ENCODE assay signal across 26 cellular contexts in the genomic region with DNA sequence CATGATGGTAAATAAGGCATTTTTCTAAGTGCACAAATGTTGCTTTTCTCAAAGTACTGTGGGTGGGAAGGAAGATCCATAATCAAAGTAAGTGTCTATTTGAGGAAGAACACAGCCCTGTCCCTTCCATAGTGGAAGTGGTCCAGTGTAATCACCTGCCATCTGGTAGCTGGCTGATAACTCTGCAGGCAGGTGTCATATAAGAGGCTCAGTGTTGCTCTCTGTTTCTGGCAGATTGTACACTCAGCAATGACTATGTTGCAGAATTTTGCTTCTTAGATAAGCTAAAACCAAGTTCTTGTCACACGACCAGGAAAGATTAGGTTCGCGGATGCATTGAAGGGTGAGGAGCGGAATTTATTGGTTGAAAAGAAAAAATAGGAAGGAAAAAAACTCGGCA. TPM values are rescaled to one million over a fixed set of nuclear protein-coding genes. Genes with fewer than 3 reads are reported as not detected.
DNase-seq lines count a peak whose midpoint lies in the region; ATAC-seq, FAIRE-seq and TF ChIP-seq lines count a peak whose summit lies in the region.
"Had no signal": no experiment of that assay in that cellular context is flagged by ENCODE, and none has a peak within 500 bp of the region (broad histone marks: within the 10 kb centered on the region; RNA-seq: fewer than 3 reads in every experiment).

No MANE protein-coding gene starts in this region.

- H3K4me3 Mint-ChIP-seq in astrocyte (ENCODE audit: unreplicated experiment) (no peak overlapping the region), T-cell (no peak overlapping the region)
- H3K4me3 Mint-ChIP-seq: CD14-positive monocyte; CD4-positive, alpha-beta T cell; CD8-positive, alpha-beta memory T cell; GM23338; H9 had no signal

- no peak for TF ChIP-seq CTCF in astrocyte (IDR thresholded peaks at IDR 0.05; ENCODE audit: insufficient read depth, low read depth, low read length)

- POLR2A ChIA-PET in T-cell (lab: Charles Lee): no interaction called here

- CTCF ChIA-PET in T-cell (lab: Charles Lee): no interaction called here

- no peaks in the 10 kb centered on the region for H3K9me3 ChIP-seq in astrocyte (ENCODE audit: insufficient read depth, low read depth, low read length)
- H3K9me3 ChIP-seq: A549, BE2C had no signal

- H3K27ac ChIP-seq in astrocyte (ENCODE audit: low read depth, low read length): no peak overlapping the region
- H3K27ac ChIP-seq: 22Rv1; A549; BLaER1 treated with 17β-estradiol and CSF1 and Interleukin-3, amounts not matched to agents 10 nM and 100 nM had no signal

- H3K27me3 Mint-ChIP-seq in astrocyte (ENCODE audit: low read depth, unreplicated experiment) (peaks cover 7% of the 10 kb centered on the region), T-cell (peaks cover 0 to 48% of the 10 kb centered on the region in 2 donors)
- H3K27me3 Mint-ChIP-seq: CD4-positive, alpha-beta T cell had no signal

- H3K36me3 Mint-ChIP-seq in astrocyte (ENCODE audit: low read depth, unreplicated experiment) (no peaks in the 10 kb centered on the region), T-cell (no peaks in the 10 kb centered on the region)
- H3K36me3 Mint-ChIP-seq: CD14-positive monocyte; CD8-positive, alpha-beta memory T cell had no signal

- no peaks in the 10 kb centered on the region for H3K27me3 ChIP-seq in astrocyte (ENCODE audit: insufficient read depth, low read length)
- H3K27me3 ChIP-seq: BE2C had no signal

- in situ Hi-C loops in G401 (cut with HindIII; ENCODE audit: low sequenced_read_pairs): no loop called here

- H3K9me3 Mint-ChIP-seq in astrocyte (ENCODE audit: unreplicated experiment) (peaks cover 2% of the 10 kb centered on the region), T-cell (no peaks in the 10 kb centered on the region)
- H3K9me3 Mint-ChIP-seq: CD4-positive, alpha-beta T cell; GM23338 had no signal

- DNase-seq in NCI-H524 (lab: John Stamatoyannopoulos, UW) (peak; percentile 29 to 77), NCI-H524 treated with DMSO at 0.1 percent for 48 hours (lab: John Stamatoyannopoulos, UW) (no peak), G401 (ENCODE audit: low spot score) (peak; percentile 85), astrocyte (ENCODE audit: low read depth) (no peak), cerebellum (ENCODE audit: low spot score) (peak; percentile 40), T-cell (no peak), NCI-H345 (lab: John Stamatoyannopoulos, UW) (no peak)
- DNase-seq: ACHN; AML-193; BE2C; CD4-positive, alpha-beta T cell; CD8-positive, alpha-beta memory T cell; DMS53; DMS79 treated with DMSO at 0.1 percent for 48 hours; H9 had no signal

- no peak overlapping the region for H3K4me3 ChIP-seq in astrocyte (ENCODE audit: insufficient read depth, low read depth, low read length)
- H3K4me3 ChIP-seq: A549; BLaER1 treated with 17β-estradiol and CSF1 and Interleukin-3, amounts not matched to agents 10 nM and 100 nM; GM12878; GM23338 had no signal

- ATAC-seq in T-cell (replicated peaks in 1 of 4): no peak
- ATAC-seq: A549, GM12878, GM23338, HCT116 had no signal

- no peaks in the 10 kb centered on the region for H3K79me2 ChIP-seq in astrocyte (ENCODE audit: insufficient read depth, low read length)

- H2AFZ ChIP-seq in astrocyte (ENCODE audit: low read depth, low read length): no peak overlapping the region
- H2AFZ ChIP-seq: GM23338 had no signal

- FAIRE-seq in astrocyte (lab: Jason Lieb, UNC): peak; percentile 54
- FAIRE-seq: A549, D721Med, G401.6, GM12878 had no signal

- no peak overlapping the region for H3K4me2 ChIP-seq in astrocyte (ENCODE audit: low read length)
- H3K4me2 ChIP-seq: A549; BLaER1 treated with 17β-estradiol and CSF1 and Interleukin-3, amounts not matched to agents 10 nM and 100 nM; GM23338 had no signal

- H3K4me1 Mint-ChIP-seq in astrocyte (ENCODE audit: low read depth, unreplicated experiment) (no peaks in the 10 kb centered on the region), T-cell (no peaks in the 10 kb centered on the region)
- H3K4me1 Mint-ChIP-seq: CD14-positive monocyte; CD8-positive, alpha-beta memory T cell; GM23338; H9 had no signal

- H3K4me1 ChIP-seq in astrocyte (ENCODE audit: insufficient read depth, low read length): no peaks in the 10 kb centered on the region
- H3K4me1 ChIP-seq: A549; BE2C; BLaER1 treated with 17β-estradiol and CSF1 and Interleukin-3, amounts not matched to agents 10 nM and 100 nM had no signal

- no peaks in the 10 kb centered on the region for H4K20me1 ChIP-seq in astrocyte (ENCODE audit: insufficient read depth, low read length)
- H4K20me1 ChIP-seq: BLaER1 treated with 17β-estradiol and CSF1 and Interleukin-3, amounts not matched to agents 10 nM and 100 nM had no signal

- no peak overlapping the region for H3K27ac Mint-ChIP-seq in astrocyte (ENCODE audit: unreplicated experiment)
- no peak overlapping the region for H3K27ac Mint-ChIP-seq in T-cell
- H3K27ac Mint-ChIP-seq: CD14-positive monocyte; CD4-positive, alpha-beta T cell; CD8-positive, alpha-beta memory T cell; GM23338; H9 had no signal

- H3K9ac ChIP-seq in astrocyte (ENCODE audit: low read length): no peak overlapping the region
- H3K9ac ChIP-seq: BLaER1 treated with 17β-estradiol and CSF1 and Interleukin-3, amounts not matched to agents 10 nM and 100 nM had no signal

- H3K36me3 ChIP-seq in astrocyte (ENCODE audit: insufficient read depth, low read length): no peaks in the 10 kb centered on the region
- H3K36me3 ChIP-seq: BE2C; BLaER1 treated with 17β-estradiol and CSF1 and Interleukin-3, amounts not matched to agents 10 nM and 100 nM had no signal

RNA-seq across cellular contexts. Expression of a gene that starts 20.9 kb away (rescaled TPM):
- total RNA-seq in G401 (2014; rRNA removed; shearing (Covaris generic)): not detected in 2 replicates
- total RNA-seq in astrocyte (not detected in 2 replicates), cerebellum (not detected), T-cell (not detected)
- total RNA-seq: CD4-positive, alpha-beta T cell; CD8-positive, alpha-beta memory T cell; Daoy; GM23338; H4; H9 had no signal

RNA-seq across cellular contexts. Expression of a gene that starts 21.2 kb away (rescaled TPM):
- total RNA-seq in G401 (2014; rRNA removed; shearing (Covaris generic)): not detected in 2 replicates
- total RNA-seq in astrocyte (not detected in 2 replicates), cerebellum (not detected), T-cell (not detected)
- total RNA-seq: CD4-positive, alpha-beta T cell; CD8-positive, alpha-beta memory T cell; GM12878; GM23338; H9 had no signal

RNA-seq across cellular contexts. Expression of a gene that starts 42.8 kb away (rescaled TPM):
- not detected in 2 replicates for total RNA-seq in G401 (2014; rRNA removed; shearing (Covaris generic))
- total RNA-seq in astrocyte (not detected in 2 replicates), cerebellum (not detected), T-cell (not detected)
- total RNA-seq: CD4-positive, alpha-beta T cell; CD8-positive, alpha-beta memory T cell; Daoy; GM12878; GM23338; H4; H9 had no signal

RNA-seq across cellular contexts. Expression of a gene that starts 59.4 kb away (rescaled TPM):
- 16.6 and 21.1 TPM in 2 replicates for total RNA-seq in G401 (2014; rRNA removed; shearing (Covaris generic))
- 22.0 and 22.9 TPM in 2 replicates for total RNA-seq in astrocyte
- 16.1 TPM for total RNA-seq in cerebellum
- total RNA-seq in T-cell: 10 to 100 TPM; 21.1 to 27.7 (median 23.5) TPM

Comparison
In these comparisons a context has a peak if more than half of its experiments do, and no peak if none do; other contexts are left out.
1. DNase-seq: peak in NCI-H524 (2 of 2), G401 (single experiment) and cerebellum (single experiment); none in NCI-H524 treated with DMSO at 0.1 percent for 48 hours (single experiment), astrocyte (single experiment), T-cell (0 of 34) and NCI-H345 (single experiment).